Comparison of ENCODE assay signal across 26 cellular contexts in the genomic region with DNA sequence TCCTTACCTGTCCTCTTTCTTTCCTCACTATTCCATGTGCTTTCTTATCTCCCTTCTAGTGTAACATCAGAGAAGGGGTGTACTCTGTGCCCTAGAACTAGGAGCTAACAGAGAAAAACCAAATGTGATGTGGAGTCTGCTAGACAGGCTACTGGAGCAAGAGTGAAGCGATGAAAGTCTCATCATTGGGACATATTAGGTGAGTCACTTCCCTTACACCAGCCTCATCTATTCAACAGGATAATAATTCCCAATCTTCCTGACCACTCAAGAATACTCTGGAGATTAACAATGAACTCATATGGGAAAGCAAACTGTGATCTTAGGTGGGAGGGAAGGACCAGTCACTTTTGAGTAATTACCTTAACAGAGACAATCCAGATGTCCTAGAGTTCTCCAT.
"Had no signal": no experiment of that assay in that cellular context is flagged by ENCODE, and none has a peak within 500 bp of the region (broad histone marks: within the 10 kb centered on the region; RNA-seq: fewer than 3 reads in every experiment).

No MANE protein-coding gene starts in this region.

- DNase-seq: activated B cell treated with CpG ODN at 0.5 μM for 24 hours; activated CD4-positive, alpha-beta T cell treated with anti-CD3 and anti-CD28 coated beads for 36 hours; activated CD4-positive, alpha-beta T cell treated with anti-CD3 and anti-CD28 coated beads, Interleukin-2, amount 50 U/mL, for 4 hours; activated CD8-positive, alpha-beta memory T cell treated with anti-CD3 and anti-CD28 coated beads for 24 hours; activated CD8-positive, alpha-beta memory T cell treated with anti-CD3 and anti-CD28 coated beads, Interleukin-2, amount 50 U/mL, for 4 hours; activated naive CD8-positive, alpha-beta T cell treated with anti-CD3 and anti-CD28 coated beads for 36 hours; activated T-cell treated with anti-CD3 and anti-CD28 coated beads, Interleukin-2, amount 50 U/mL, for 24 hours; amygdala; heart left ventricle; islet precursor cell; left cardiac atrium; pancreas; psoas muscle; right cardiac atrium; small intestine; stimulated activated CD4-positive, alpha-beta T cell treated with anti-CD3 and anti-CD28 coated beads, Interleukin-2, amount 100 ng/mL, for 24 hours; stimulated activated naive CD8-positive, alpha-beta T cell treated with anti-CD3 and anti-CD28 coated beads, Interleukin-15, amount 100 ng/mL, for 72 hours; T1000 had no signal

- H3K27me3 Mint-ChIP-seq: activated B cell treated with CpG ODN at 0.5 μM for 24 hours; activated T-helper 17 cell treated with anti-CD3 and anti-CD28 coated beads, Interleukin-2, amount 50 U/mL, for 72 hours; stimulated activated naive CD8-positive, alpha-beta T cell treated with anti-CD3 and anti-CD28 coated beads, Interleukin-15, amount 100 ng/mL, for 72 hours had no signal

- H3K36me3 Mint-ChIP-seq: activated naive CD8-positive, alpha-beta T cell treated with anti-CD3 and anti-CD28 coated beads for 36 hours; stimulated activated effector memory CD8-positive, alpha-beta T cell treated with anti-CD3 and anti-CD28 coated beads, Interleukin-12 subunit alpha, Interleukin-12 subunit beta, amount 100 ng/mL, for 72 hours had no signal

- H3K36me3 ChIP-seq: cardiac muscle cell, heart left ventricle, neutrophil, pancreas, suprapubic skin, tibial nerve had no signal

- H3K27ac Mint-ChIP-seq: activated B cell treated with CpG ODN at 0.5 μM for 24 hours; activated CD4-positive, alpha-beta T cell treated with anti-CD3 and anti-CD28 coated beads for 36 hours; activated naive CD8-positive, alpha-beta T cell treated with anti-CD3 and anti-CD28 coated beads for 36 hours; activated T-cell treated with anti-CD3 and anti-CD28 coated beads, Interleukin-2, amount 50 U/mL, for 24 hours; activated T-helper 17 cell treated with anti-CD3 and anti-CD28 coated beads, Interleukin-2, amount 50 U/mL, for 72 hours; nephron; stimulated activated effector memory CD8-positive, alpha-beta T cell treated with anti-CD3 and anti-CD28 coated beads, Interleukin-12 subunit alpha, Interleukin-12 subunit beta, amount 100 ng/mL, for 72 hours had no signal

- H3K4me1 ChIP-seq: heart left ventricle, pancreas, psoas muscle, tibial nerve had no signal

- ATAC-seq: activated CD4-positive, alpha-beta T cell treated with anti-CD3 and anti-CD28 coated beads for 36 hours; activated T-helper 17 cell treated with anti-CD3 and anti-CD28 coated beads, Interleukin-2, amount 50 U/mL, for 72 hours; esophagus mucosa; heart left ventricle; left cardiac atrium; pancreas; psoas muscle; right cardiac atrium; stimulated activated effector memory CD8-positive, alpha-beta T cell treated with anti-CD3 and anti-CD28 coated beads, Interleukin-12 subunit alpha, Interleukin-12 subunit beta, amount 100 ng/mL, for 72 hours; stimulated activated naive CD8-positive, alpha-beta T cell treated with anti-CD3 and anti-CD28 coated beads, Interleukin-15, amount 100 ng/mL, for 72 hours had no signal

- H3K27ac ChIP-seq: cardiac muscle cell, heart left ventricle, neutrophil, pancreas, psoas muscle, suprapubic skin, tibial nerve had no signal

- H3K27me3 ChIP-seq: cardiac muscle cell, neutrophil, suprapubic skin had no signal

- H3K4me3 ChIP-seq: cardiac muscle cell, heart left ventricle, pancreas, psoas muscle, suprapubic skin, tibial nerve had no signal

- H3K4me3 Mint-ChIP-seq: activated B cell treated with CpG ODN at 0.5 μM for 24 hours; activated CD4-positive, alpha-beta T cell treated with anti-CD3 and anti-CD28 coated beads for 36 hours; activated naive CD8-positive, alpha-beta T cell treated with anti-CD3 and anti-CD28 coated beads for 36 hours; activated T-cell treated with anti-CD3 and anti-CD28 coated beads, Interleukin-2, amount 50 U/mL, for 24 hours; activated T-helper 17 cell treated with anti-CD3 and anti-CD28 coated beads, Interleukin-2, amount 50 U/mL, for 72 hours; nephron; stimulated activated effector memory CD8-positive, alpha-beta T cell treated with anti-CD3 and anti-CD28 coated beads, Interleukin-12 subunit alpha, Interleukin-12 subunit beta, amount 100 ng/mL, for 72 hours; stimulated activated naive CD8-positive, alpha-beta T cell treated with anti-CD3 and anti-CD28 coated beads, Interleukin-15, amount 100 ng/mL, for 72 hours had no signal

- H3K9me3 ChIP-seq: neutrophil, pancreas, psoas muscle, suprapubic skin, tibial nerve had no signal

- H3K9me3 Mint-ChIP-seq: activated B cell treated with CpG ODN at 0.5 μM for 24 hours; activated T-cell treated with anti-CD3 and anti-CD28 coated beads, Interleukin-2, amount 50 U/mL, for 24 hours; activated T-helper 17 cell treated with anti-CD3 and anti-CD28 coated beads, Interleukin-2, amount 50 U/mL, for 72 hours; stimulated activated effector memory CD8-positive, alpha-beta T cell treated with anti-CD3 and anti-CD28 coated beads, Interleukin-12 subunit alpha, Interleukin-12 subunit beta, amount 100 ng/mL, for 72 hours; stimulated activated naive CD8-positive, alpha-beta T cell treated with anti-CD3 and anti-CD28 coated beads, Interleukin-15, amount 100 ng/mL, for 72 hours had no signal
